ENCODE assay signal across 8 cellular contexts in the genomic region with DNA sequence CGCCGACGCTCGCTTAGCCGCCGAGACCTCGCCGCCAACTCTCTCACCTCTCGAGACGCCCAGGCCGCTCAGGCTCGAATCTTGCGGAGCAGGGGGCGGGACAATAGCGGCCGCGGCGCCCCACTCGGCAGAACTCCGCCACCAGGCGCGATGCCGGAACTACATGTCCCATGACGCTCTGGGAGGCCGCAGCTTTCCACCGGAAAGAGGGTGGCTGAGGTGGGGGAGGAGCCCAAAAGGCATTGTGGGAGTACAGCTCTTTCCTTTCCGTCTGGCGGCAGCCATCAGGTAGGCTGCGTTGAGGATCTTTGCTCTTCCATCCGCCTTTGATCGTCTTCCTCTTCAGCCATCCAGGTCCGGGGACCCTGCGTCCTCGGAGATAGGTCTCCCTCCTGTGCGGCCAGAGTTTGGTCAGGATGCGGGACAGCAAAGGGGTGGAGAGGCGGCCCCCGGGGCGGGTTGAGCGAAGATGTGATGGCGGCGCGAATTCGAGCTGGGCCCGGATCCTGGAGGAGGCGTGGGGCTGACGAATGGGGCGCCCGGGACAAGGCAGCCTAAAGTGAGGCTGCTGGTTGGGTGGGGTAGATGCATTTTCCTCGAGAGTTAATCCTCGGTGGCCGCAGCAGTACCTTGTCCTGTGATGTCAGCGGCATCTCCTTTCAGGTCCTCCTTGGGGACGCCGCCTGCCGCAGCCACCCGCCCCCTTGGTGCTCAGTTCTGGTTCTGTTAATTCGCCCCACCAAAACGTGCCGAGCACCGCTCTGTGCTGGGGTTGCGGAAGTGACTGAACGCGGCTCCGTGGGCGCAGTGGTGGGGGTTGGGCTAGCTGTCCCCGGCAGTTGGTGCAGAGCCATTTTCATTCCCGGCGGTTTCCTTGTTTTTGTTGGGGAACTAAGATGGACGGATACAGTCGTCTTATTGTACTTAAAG. TPM values are rescaled to one million over a fixed set of nuclear protein-coding genes. Genes with fewer than 3 reads are reported as not detected.
DNase-seq lines count a peak whose midpoint lies in the region; ATAC-seq and TF ChIP-seq lines count a peak whose summit lies in the region.

A gene (minus strand): TSS at position 105 of the 930 bp plus-strand sequence. CDS start 6,086 bp downstream, outside the sequence.
A gene (plus strand): TSS at position 247 of the 930 bp plus-strand sequence. CDS start 728 bp downstream, outside the sequence.

- peaks cover 49% of the 10 kb centered on the region for H3K36me3 Mint-ChIP-seq in activated T-helper 1 cell treated with anti-CD3 and anti-CD28 coated beads, Interleukin-12 subunit alpha, Interleukin-12 subunit beta, Interleukin-2, Interleukin-4 antibody, amounts not matched to agents 30 ng/mL and 10 ng/mL and 1 ng/mL, durations not matched to agents 14 hours and 24 hours and 36 hours (ENCODE audit: low read depth)
- H3K36me3 Mint-ChIP-seq in naive thymus-derived CD4-positive, alpha-beta T cell: peaks cover 11 to 40% (median 25%) of the 10 kb centered on the region in 5 donors
- H3K36me3 Mint-ChIP-seq in stimulated activated naive B cell treated with anti-CD40 and anti-IgM and Interleukin-4, amounts not matched to agents 10 μg/mL and 1 μg/mL and 100 μg/mL, for 72 hours: peaks cover 42 to 45% of the 10 kb centered on the region in 2 donors

- POLR2A ChIA-PET in naive thymus-derived CD4-positive, alpha-beta T cell (lab: Charles Lee): interaction anchor here (0.6 to 5.9 kb wide), 22 partner anchors 10 to 1872 kb away, joined by 3 to 86 read pairs (median 5); a partner anchor contains a TSS

- TF ChIP-seq POLR2A in Peyer's patch (IDR thresholded peaks at IDR 0.05): peak; percentile 92 to 96

- peaks cover 8% of the 10 kb centered on the region for H3K27me3 Mint-ChIP-seq in activated T-helper 1 cell treated with anti-CD3 and anti-CD28 coated beads, Interleukin-12 subunit alpha, Interleukin-12 subunit beta, Interleukin-2, Interleukin-4 antibody, amounts not matched to agents 30 ng/mL and 10 ng/mL and 1 ng/mL, durations not matched to agents 14 hours and 24 hours and 36 hours (ENCODE audit: insufficient read depth)
- H3K27me3 Mint-ChIP-seq in naive thymus-derived CD4-positive, alpha-beta T cell: peaks cover 0 to 4% (median 0%) of the 10 kb centered on the region in 5 donors
- peaks cover 0 to 4% of the 10 kb centered on the region in 2 donors for H3K27me3 Mint-ChIP-seq in stimulated activated naive B cell treated with anti-CD40 and anti-IgM and Interleukin-4, amounts not matched to agents 10 μg/mL and 1 μg/mL and 100 μg/mL, for 72 hours

- DNase-seq in DND-41: peak; percentile 97
- DNase-seq in Peyer's patch: peak; percentile 96 to 99 (median 96)
- peak; percentile 96 for DNase-seq in activated T-helper 1 cell treated with anti-CD3 and anti-CD28 coated beads, Interleukin-12 subunit alpha, Interleukin-12 subunit beta, Interleukin-2, Interleukin-4 antibody, amounts not matched to agents 30 ng/mL and 10 ng/mL and 1 ng/mL, durations not matched to agents 14 hours and 24 hours and 36 hours (ENCODE audit: low spot score)
- peak; percentile 95 for DNase-seq in fibroblast of gingiva (ENCODE audit: low read depth)
- DNase-seq in naive thymus-derived CD4-positive, alpha-beta T cell: peak; percentile 90 to 98 (median 97)
- peak; percentile 97 for DNase-seq in stimulated activated naive B cell treated with anti-CD40 and anti-IgM and Interleukin-4, amounts not matched to agents 10 μg/mL and 1 μg/mL and 100 μg/mL, for 72 hours

- peaks cover 58% of the 10 kb centered on the region for H3K4me1 Mint-ChIP-seq in activated T-helper 1 cell treated with anti-CD3 and anti-CD28 coated beads, Interleukin-12 subunit alpha, Interleukin-12 subunit beta, Interleukin-2, Interleukin-4 antibody, amounts not matched to agents 30 ng/mL and 10 ng/mL and 1 ng/mL, durations not matched to agents 14 hours and 24 hours and 36 hours (ENCODE audit: low read depth)
- H3K4me1 Mint-ChIP-seq in naive thymus-derived CD4-positive, alpha-beta T cell: peaks cover 33 to 52% (median 49%) of the 10 kb centered on the region in 7 donors
- H3K4me1 Mint-ChIP-seq in stimulated activated naive B cell treated with anti-CD40 and anti-IgM and Interleukin-4, amounts not matched to agents 10 μg/mL and 1 μg/mL and 100 μg/mL, for 72 hours: peaks cover 26 to 57% of the 10 kb centered on the region in 2 donors

- H3K4me2 ChIP-seq in DND-41 (ENCODE audit: insufficient read depth, low read length) (peak within 1 kb of the TSS; percentile 84), KMS-11 (peak within 1 kb of the TSS; percentile 73)

- H2AFZ ChIP-seq in DND-41 (ENCODE audit: low read depth, low read length) (peak within 1 kb of the TSS; percentile 71), KMS-11 (ENCODE audit: low read depth) (peak within 1 kb of the TSS; percentile 71)

- ATAC-seq in DND-41 (ENCODE audit: insufficient read depth, low read depth) (peak; percentile 89), GM21737 (IDR thresholded peaks at IDR 0.05; ENCODE audit: unreplicated experiment) (peak; percentile 96)
- ATAC-seq in naive thymus-derived CD4-positive, alpha-beta T cell: peak; percentile 97
- peak; percentile 92 to 93 for ATAC-seq in stimulated activated naive B cell treated with anti-CD40 and anti-IgM and Interleukin-4, amounts not matched to agents 10 μg/mL and 1 μg/mL and 100 μg/mL, for 72 hours (replicated peaks)

- H3K36me3 ChIP-seq in DND-41 (ENCODE audit: insufficient read depth, low read length) (peaks cover 40% of the 10 kb centered on the region), KMS-11 (ENCODE audit: insufficient read depth) (peaks cover 7% of the 10 kb centered on the region; the same call in 1 of the 2 replicates), Peyer's patch (peaks cover 0 to 25% (median 0%) of the 10 kb centered on the region in 3 donors)
- H3K36me3 ChIP-seq in naive thymus-derived CD4-positive, alpha-beta T cell (ENCODE audit: control insufficient read depth in 2 of 3, insufficient read depth in 3 of 3, low read length in 3 of 3): peaks cover 0 to 36% (median 22%) of the 10 kb centered on the region in 3 experiments

- H3K27me3 ChIP-seq in DND-41 (ENCODE audit: insufficient read depth, low read length, poor library complexity) (no peaks in the 10 kb centered on the region), KMS-11 (ENCODE audit: insufficient read depth, low read depth) (no peaks in the 10 kb centered on the region), Peyer's patch (no peaks in the 10 kb centered on the region)
- H3K27me3 ChIP-seq in naive thymus-derived CD4-positive, alpha-beta T cell (ENCODE audit: control insufficient read depth in 2 of 2, insufficient read depth in 2 of 2, low read length in 2 of 2): no peaks in the 10 kb centered on the region

- H3K9me3 ChIP-seq in DND-41 (ENCODE audit: insufficient read depth, low read length, severe bottlenecking) (no peaks in the 10 kb centered on the region), Peyer's patch (no peaks in the 10 kb centered on the region)
- H3K9me3 ChIP-seq in naive thymus-derived CD4-positive, alpha-beta T cell (ENCODE audit: control insufficient read depth in 2 of 3, low read length in 3 of 3): no peaks in the 10 kb centered on the region

- peak within 1 kb of the TSS; percentile 99 for H3K4me3 Mint-ChIP-seq in activated T-helper 1 cell treated with anti-CD3 and anti-CD28 coated beads, Interleukin-12 subunit alpha, Interleukin-12 subunit beta, Interleukin-2, Interleukin-4 antibody, amounts not matched to agents 30 ng/mL and 10 ng/mL and 1 ng/mL, durations not matched to agents 14 hours and 24 hours and 36 hours
- peak within 1 kb of the TSS; percentile 92 to 100 (median 98) for H3K4me3 Mint-ChIP-seq in naive thymus-derived CD4-positive, alpha-beta T cell
- H3K4me3 Mint-ChIP-seq in stimulated activated naive B cell treated with anti-CD40 and anti-IgM and Interleukin-4, amounts not matched to agents 10 μg/mL and 1 μg/mL and 100 μg/mL, for 72 hours: peak within 1 kb of the TSS; percentile 96 to 99

- no peaks in the 10 kb centered on the region for H3K9me3 Mint-ChIP-seq in activated T-helper 1 cell treated with anti-CD3 and anti-CD28 coated beads, Interleukin-12 subunit alpha, Interleukin-12 subunit beta, Interleukin-2, Interleukin-4 antibody, amounts not matched to agents 30 ng/mL and 10 ng/mL and 1 ng/mL, durations not matched to agents 14 hours and 24 hours and 36 hours
- H3K9me3 Mint-ChIP-seq in naive thymus-derived CD4-positive, alpha-beta T cell: no peaks in the 10 kb centered on the region
- H3K9me3 Mint-ChIP-seq in stimulated activated naive B cell treated with anti-CD40 and anti-IgM and Interleukin-4, amounts not matched to agents 10 μg/mL and 1 μg/mL and 100 μg/mL, for 72 hours: no peaks in the 10 kb centered on the region

- H3K9ac ChIP-seq in DND-41 (ENCODE audit: low read depth, low read length): peak within 1 kb of the TSS; percentile 86
- H3K9ac ChIP-seq in KMS-11: peak within 1 kb of the TSS; percentile 95

- CTCF ChIA-PET in naive thymus-derived CD4-positive, alpha-beta T cell (lab: Charles Lee): interaction anchor here (0.9 to 1.3 kb wide), 4 partner anchors 27 to 83 kb away, joined by 3 to 7 read pairs (median 4); no protein-coding TSS in a partner anchor

- TF ChIP-seq CTCF in DND-41 (IDR thresholded peaks at IDR 0.05; ENCODE audit: borderline replicate concordance, extremely low read depth, low read length, poor library complexity, severe bottlenecking): peak; percentile 35
- TF ChIP-seq CTCF in KMS-11 (conservative IDR thresholded peaks at IDR 0.05; ENCODE audit: low read depth, low read length): peak; percentile 30
- peak; percentile 35 to 88 (median 75) for TF ChIP-seq CTCF in Peyer's patch (IDR thresholded peaks at IDR 0.05)

- H3K27ac ChIP-seq in DND-41 (ENCODE audit: low read length) (peak within 1 kb of the TSS; percentile 86), KMS-11 (peak within 1 kb of the TSS; percentile 83), Peyer's patch (peak within 1 kb of the TSS; percentile 94 to 98 (median 95))
- peak within 1 kb of the TSS; percentile 83 for H3K27ac ChIP-seq in naive thymus-derived CD4-positive, alpha-beta T cell (ENCODE audit: low read depth, low read length)

- peak within 1 kb of the TSS; percentile 47 to 68 for H3K4me3 ChIP-seq in DND-41 (ENCODE audit: low read depth in 1 of 2, low read length in 2 of 2)
- no peak within 1 kb of the TSS for H3K4me3 ChIP-seq in KMS-11 (IDR thresholded peaks at IDR 0.05; ENCODE audit: insufficient read depth, low read depth, low read length)
- peak within 1 kb of the TSS; percentile 77 to 91 (median 88) for H3K4me3 ChIP-seq in Peyer's patch
- peak within 1 kb of the TSS; percentile 88 for H3K4me3 ChIP-seq in naive thymus-derived CD4-positive, alpha-beta T cell (ENCODE audit: low read length)

- H3K4me1 ChIP-seq in DND-41 (ENCODE audit: insufficient read depth, low read length): peaks cover 31% of the 10 kb centered on the region
- peaks cover 35% of the 10 kb centered on the region for H3K4me1 ChIP-seq in KMS-11 (ENCODE audit: low read depth, poor library complexity, severe bottlenecking)
- peaks cover 0 to 24% (median 6%) of the 10 kb centered on the region in 4 donors for H3K4me1 ChIP-seq in Peyer's patch
- H3K4me1 ChIP-seq in naive thymus-derived CD4-positive, alpha-beta T cell (ENCODE audit: control insufficient read depth in 2 of 2, insufficient read depth in 2 of 2, low read length in 2 of 2): peaks cover 14 to 18% of the 10 kb centered on the region in 2 donors

- intact Hi-C loops in activated T-helper 1 cell treated with anti-CD3 and anti-CD28 coated beads, Interleukin-12 subunit alpha, Interleukin-12 subunit beta, Interleukin-2, Interleukin-4 antibody, amounts not matched to agents 30 ng/mL and 10 ng/mL and 1 ng/mL, durations not matched to agents 14 hours and 24 hours and 36 hours (cut with micrococcal nuclease): loop anchor here (1.0 to 10.0 kb wide), 8 partner anchors 28 to 1868 kb away; a partner anchor contains a TSS
- intact Hi-C loops in naive thymus-derived CD4-positive, alpha-beta T cell (cut with micrococcal nuclease): loop anchor here (1.0 to 10.0 kb wide), 10 partner anchors 28 to 1868 kb away; a partner anchor contains a TSS

- peaks cover 30% of the 10 kb centered on the region for H4K20me1 ChIP-seq in DND-41 (ENCODE audit: insufficient read depth, low read length)
- H4K20me1 ChIP-seq in KMS-11 (ENCODE audit: insufficient read depth): peaks cover 3% of the 10 kb centered on the region; the same call in 1 of the 2 replicates

- peaks cover 26% of the 10 kb centered on the region for H3K79me2 ChIP-seq in DND-41 (ENCODE audit: insufficient read depth, low read length)
- peaks cover 21% of the 10 kb centered on the region for H3K79me2 ChIP-seq in KMS-11 (ENCODE audit: insufficient read depth, low read depth)

- H3K27ac Mint-ChIP-seq in activated T-helper 1 cell treated with anti-CD3 and anti-CD28 coated beads, Interleukin-12 subunit alpha, Interleukin-12 subunit beta, Interleukin-2, Interleukin-4 antibody, amounts not matched to agents 30 ng/mL and 10 ng/mL and 1 ng/mL, durations not matched to agents 14 hours and 24 hours and 36 hours: peak within 1 kb of the TSS; percentile 97
- H3K27ac Mint-ChIP-seq in naive thymus-derived CD4-positive, alpha-beta T cell: peak within 1 kb of the TSS; percentile 97 to 99 (median 98)
- H3K27ac Mint-ChIP-seq in stimulated activated naive B cell treated with anti-CD40 and anti-IgM and Interleukin-4, amounts not matched to agents 10 μg/mL and 1 μg/mL and 100 μg/mL, for 72 hours: peak within 1 kb of the TSS; percentile 100

RNA-seq across cellular contexts. Expression of the first gene that starts in this region (rescaled TPM):
- total RNA-seq in Peyer's patch: 10 to 100 TPM in 1 of 4 donors, 1 to 10 TPM in 3; 4.2 to 11.6 (median 7.7) TPM
- 3.9 and 4.5 TPM in 2 replicates for total RNA-seq in activated T-helper 1 cell treated with anti-CD3 and anti-CD28 coated beads, Interleukin-12 subunit alpha, Interleukin-12 subunit beta, Interleukin-2, Interleukin-4 antibody, amounts not matched to agents 30 ng/mL and 10 ng/mL and 1 ng/mL, durations not matched to agents 14 hours and 24 hours and 36 hours
- total RNA-seq in naive thymus-derived CD4-positive, alpha-beta T cell: 1 to 10 TPM; 2.2 to 6.4 (median 3.2) TPM
- 1 to 10 TPM; 3.6 to 4.3 TPM for polyA plus RNA-seq in naive thymus-derived CD4-positive, alpha-beta T cell

RNA-seq across cellular contexts. Expression of the second gene that starts in this region (rescaled TPM):
- 1,000 to 10,000 TPM in 1 of 4 donors, 100 to 1,000 TPM in 3; 409 to 1,183 (median 647) TPM for total RNA-seq in Peyer's patch
- total RNA-seq in activated T-helper 1 cell treated with anti-CD3 and anti-CD28 coated beads, Interleukin-12 subunit alpha, Interleukin-12 subunit beta, Interleukin-2, Interleukin-4 antibody, amounts not matched to agents 30 ng/mL and 10 ng/mL and 1 ng/mL, durations not matched to agents 14 hours and 24 hours and 36 hours: 1,696 and 1,756 TPM in 2 replicates
- 1,000 to 10,000 TPM; 1,489 to 2,250 (median 2,129) TPM for total RNA-seq in naive thymus-derived CD4-positive, alpha-beta T cell
- polyA plus RNA-seq in naive thymus-derived CD4-positive, alpha-beta T cell: 1,000 to 10,000 TPM; 5,933 to 6,097 TPM
